ENCODE assay signal across 6 cellular contexts in genomic region chr9:91019871-91020270, GRCh38.
DNase-seq lines count a peak whose midpoint lies in the region; ATAC-seq and TF ChIP-seq lines count a peak whose summit lies in the region.
"Not testable (repeated sequence)": the region's sequence is repeated elsewhere in the genome, so short reads cannot be mapped to it uniquely, and the experiment has no call there.

No MANE protein-coding gene starts in this region.

- peaks cover 37% of the 10 kb centered on the region for H3K4me1 Mint-ChIP-seq in T-helper 2 cell treated with Interferon-gamma antibody and Interleukin-4, amounts not matched to agents 5 μg/mL and 100 μg/mL, for 36 hours (ENCODE audit: low read depth)
- H3K4me1 Mint-ChIP-seq in activated CD8-positive, alpha-beta memory T cell treated with anti-CD3 and anti-CD28 coated beads, Interleukin-2, amount 10 ng/mL, durations not matched to agents 7 days and 5 days = peaks cover 30% of the 10 kb centered on the region
- peaks cover 37% of the 10 kb centered on the region for H3K4me1 Mint-ChIP-seq in stimulated activated effector memory CD8-positive, alpha-beta T cell treated with anti-CD3 and anti-CD28 coated beads, Interleukin-12 subunit alpha, Interleukin-12 subunit beta, amount 100 ng/mL, for 72 hours

- peaks cover 29% of the 10 kb centered on the region for H3K36me3 Mint-ChIP-seq in T-helper 2 cell treated with Interferon-gamma antibody and Interleukin-4, amounts not matched to agents 5 μg/mL and 100 μg/mL, for 36 hours (ENCODE audit: low read depth)
- peaks cover 68% of the 10 kb centered on the region for H3K36me3 Mint-ChIP-seq in activated CD8-positive, alpha-beta memory T cell treated with anti-CD3 and anti-CD28 coated beads, Interleukin-2, amount 10 ng/mL, durations not matched to agents 7 days and 5 days
- not testable (repeated sequence) for H3K36me3 Mint-ChIP-seq in stimulated activated effector memory CD8-positive, alpha-beta T cell treated with anti-CD3 and anti-CD28 coated beads, Interleukin-12 subunit alpha, Interleukin-12 subunit beta, amount 100 ng/mL, for 72 hours

- not testable (repeated sequence) for H3K27ac Mint-ChIP-seq in T-helper 2 cell treated with Interferon-gamma antibody and Interleukin-4, amounts not matched to agents 5 μg/mL and 100 μg/mL, for 36 hours; stimulated activated effector memory CD8-positive, alpha-beta T cell treated with anti-CD3 and anti-CD28 coated beads, Interleukin-12 subunit alpha, Interleukin-12 subunit beta, amount 100 ng/mL, for 72 hours
- H3K27ac Mint-ChIP-seq in activated CD8-positive, alpha-beta memory T cell treated with anti-CD3 and anti-CD28 coated beads, Interleukin-2, amount 10 ng/mL, durations not matched to agents 7 days and 5 days = peak overlapping the region; percentile 3

- TF ChIP-seq CTCF in MM.1S (IDR thresholded peaks at IDR 0.05; ENCODE audit: low read length); mammary epithelial cell (conservative IDR thresholded peaks at IDR 0.05 in 1 of 2, IDR thresholded peaks at IDR 0.05 in 1 of 2; ENCODE audit: extremely low read depth in 1 of 2, insufficient read depth in 1 of 2, low read depth in 1 of 2, low read length in 2 of 2); foreskin keratinocyte (conservative IDR thresholded peaks at IDR 0.05): not testable (repeated sequence)

- not testable (repeated sequence) for H3K27me3 Mint-ChIP-seq in T-helper 2 cell treated with Interferon-gamma antibody and Interleukin-4, amounts not matched to agents 5 μg/mL and 100 μg/mL, for 36 hours (ENCODE audit: low read depth); activated CD8-positive, alpha-beta memory T cell treated with anti-CD3 and anti-CD28 coated beads, Interleukin-2, amount 10 ng/mL, durations not matched to agents 7 days and 5 days

- H3K36me3 ChIP-seq in MM.1S (replicated peaks; ENCODE audit: insufficient read depth, low read length); mammary epithelial cell (ENCODE audit: insufficient read depth, low read length): not testable (repeated sequence)

- CTCF ChIA-PET in activated CD8-positive, alpha-beta memory T cell treated with anti-CD3 and anti-CD28 coated beads, Interleukin-2, amount 10 ng/mL, durations not matched to agents 7 days and 5 days (lab: Charles Lee); mammary epithelial cell (lab: Charles Lee; ENCODE audit: low non-redundant PET): not testable (repeated sequence)

- H4K20me1 ChIP-seq in MM.1S (ENCODE audit: insufficient read depth, low read length); mammary epithelial cell (ENCODE audit: insufficient read depth, low read length): not testable (repeated sequence)

- H3K9ac ChIP-seq in MM.1S (ENCODE audit: low read length); mammary epithelial cell (ENCODE audit: insufficient read depth, low read length): not testable (repeated sequence)

- not testable (repeated sequence) for H3K27me3 ChIP-seq in MM.1S (replicated peaks; ENCODE audit: insufficient read depth, low read length); mammary epithelial cell (ENCODE audit: insufficient read depth, low read length); foreskin keratinocyte

- H3K4me3 ChIP-seq in MM.1S (ENCODE audit: low read length); mammary epithelial cell (replicated peaks in 1 of 3; ENCODE audit: insufficient read depth in 1 of 3, low read depth in 2 of 3, low read length in 3 of 3): not testable (repeated sequence)

- not testable (repeated sequence) for ATAC-seq in activated CD8-positive, alpha-beta memory T cell treated with anti-CD3 and anti-CD28 coated beads, Interleukin-2, amount 10 ng/mL, durations not matched to agents 7 days and 5 days; foreskin keratinocyte; stimulated activated effector memory CD8-positive, alpha-beta T cell treated with anti-CD3 and anti-CD28 coated beads, Interleukin-12 subunit alpha, Interleukin-12 subunit beta, amount 100 ng/mL, for 72 hours

- not testable (repeated sequence) for H3K79me2 ChIP-seq in MM.1S (ENCODE audit: low read length); mammary epithelial cell (ENCODE audit: insufficient read depth, low read length)

- H3K4me1 ChIP-seq in MM.1S (ENCODE audit: low read length) (peaks cover 26% of the 10 kb centered on the region), foreskin keratinocyte (peaks cover 10% of the 10 kb centered on the region)
- H3K4me1 ChIP-seq in mammary epithelial cell (ENCODE audit: insufficient read depth, low read length) = not testable (repeated sequence)

- not testable (repeated sequence) for H3K4me2 ChIP-seq in MM.1S (ENCODE audit: low read depth, low read length)
- H3K4me2 ChIP-seq in mammary epithelial cell (ENCODE audit: insufficient read depth, low read depth, low read length) = peak overlapping the region; percentile 15

- peaks cover 47% of the 10 kb centered on the region for H3K9me3 Mint-ChIP-seq in T-helper 2 cell treated with Interferon-gamma antibody and Interleukin-4, amounts not matched to agents 5 μg/mL and 100 μg/mL, for 36 hours
- H3K9me3 Mint-ChIP-seq in activated CD8-positive, alpha-beta memory T cell treated with anti-CD3 and anti-CD28 coated beads, Interleukin-2, amount 10 ng/mL, durations not matched to agents 7 days and 5 days (ENCODE audit: low read depth) = peaks cover 14% of the 10 kb centered on the region
- not testable (repeated sequence) for H3K9me3 Mint-ChIP-seq in stimulated activated effector memory CD8-positive, alpha-beta T cell treated with anti-CD3 and anti-CD28 coated beads, Interleukin-12 subunit alpha, Interleukin-12 subunit beta, amount 100 ng/mL, for 72 hours

- not testable (repeated sequence) for H2AFZ ChIP-seq in MM.1S (ENCODE audit: low read length); mammary epithelial cell (ENCODE audit: low read depth, low read length)

- not testable (repeated sequence) for H3K9me2 ChIP-seq in MM.1S (replicated peaks; ENCODE audit: insufficient read depth, low read length)

- H3K27ac ChIP-seq in MM.1S (ENCODE audit: low read length) = peak overlapping the region; percentile 72
- not testable (repeated sequence) for H3K27ac ChIP-seq in mammary epithelial cell (ENCODE audit: insufficient read depth, low read depth, low read length); foreskin keratinocyte

- H3F3A ChIP-seq in MM.1S (ENCODE audit: insufficient read depth, low read length) = not testable (repeated sequence)

- 67% methylated on average over 1 of the region's 1 CpG for WGBS in mammary epithelial cell (ENCODE audit: low coverage, missing lambda C conversion rate)

- H3K9me3 ChIP-seq in MM.1S (replicated peaks; ENCODE audit: insufficient read depth, low read length); mammary epithelial cell (replicated peaks; ENCODE audit: insufficient read depth, low read length): not testable (repeated sequence)

- not testable (repeated sequence) for DNase-seq in MM.1S; T-helper 2 cell treated with Interferon-gamma antibody and Interleukin-4, amounts not matched to agents 5 μg/mL and 100 μg/mL, for 36 hours (ENCODE audit: low spot score); activated CD8-positive, alpha-beta memory T cell treated with anti-CD3 and anti-CD28 coated beads, Interleukin-2, amount 10 ng/mL, durations not matched to agents 7 days and 5 days; stimulated activated effector memory CD8-positive, alpha-beta T cell treated with anti-CD3 and anti-CD28 coated beads, Interleukin-12 subunit alpha, Interleukin-12 subunit beta, amount 100 ng/mL, for 72 hours (ENCODE audit: low spot score in 2 of 2)
- DNase-seq in mammary epithelial cell = peak; percentile 61
- DNase-seq in foreskin keratinocyte = peak; percentile 29 to 69

- BruUV-seq in mammary epithelial cell (replicated peaks; lab: Mats Ljungman, UMichigan) = not testable (repeated sequence)

- dilution Hi-C loops in mammary epithelial cell (cut with HindIII; ENCODE audit: low sequenced_read_pairs) = loop anchor here (5.0 kb wide), 1 partner anchor 42 kb away; no protein-coding TSS in a partner anchor

- intact Hi-C loops in mammary epithelial cell (cut with micrococcal nuclease) = not testable (repeated sequence)

- peak overlapping the region; percentile 42 for H3K4me3 Mint-ChIP-seq in T-helper 2 cell treated with Interferon-gamma antibody and Interleukin-4, amounts not matched to agents 5 μg/mL and 100 μg/mL, for 36 hours
- H3K4me3 Mint-ChIP-seq in activated CD8-positive, alpha-beta memory T cell treated with anti-CD3 and anti-CD28 coated beads, Interleukin-2, amount 10 ng/mL, durations not matched to agents 7 days and 5 days = peak overlapping the region; percentile 40
- H3K4me3 Mint-ChIP-seq in stimulated activated effector memory CD8-positive, alpha-beta T cell treated with anti-CD3 and anti-CD28 coated beads, Interleukin-12 subunit alpha, Interleukin-12 subunit beta, amount 100 ng/mL, for 72 hours = peak overlapping the region; percentile 55

- in situ Hi-C loops in mammary epithelial cell (cut with MboI; ENCODE audit: low sequenced_read_pairs in 2 of 2) = not testable (repeated sequence)
